In genomic region chr6:161575508-161576254, GRCh38 we compare ENCODE assay signal across 2 cellular contexts.
A peak's percentile ranks its signal among the peaks of the same experiment; 100 is the strongest.
TF ChIP-seq lines count a peak whose summit lies in the region.

No MANE protein-coding gene starts in this region.

TF ChIP-seq in HepG2, 621 proteins besides CTCF, POLR2A, EP300 and RAD21:
- no peak for TF ChIP-seq ZNF580 (CRISPR knock-in tag; IDR thresholded peaks at IDR 0.05; ENCODE audit: borderline replicate concordance, low read depth)

TF ChIP-seq in H1, 55 proteins besides CTCF, POLR2A, EP300 and RAD21:
- TF ChIP-seq CBX8 (IDR thresholded peaks at IDR 0.05; ENCODE audit: borderline replicate concordance, low read depth, low read length) = no peak
- TF ChIP-seq CHD7 (IDR thresholded peaks at IDR 0.05; ENCODE audit: insufficient replicate concordance, low read length) = no peak
- TF ChIP-seq EGR1 (IDR thresholded peaks at IDR 0.05; ENCODE audit: borderline replicate concordance, low read depth, low read length) = 0 out of 2 replicates have a peak, but pooled peaks have one; percentile 29
